Comparison of ENCODE assay signal across 19 cellular contexts in the genomic region with DNA sequence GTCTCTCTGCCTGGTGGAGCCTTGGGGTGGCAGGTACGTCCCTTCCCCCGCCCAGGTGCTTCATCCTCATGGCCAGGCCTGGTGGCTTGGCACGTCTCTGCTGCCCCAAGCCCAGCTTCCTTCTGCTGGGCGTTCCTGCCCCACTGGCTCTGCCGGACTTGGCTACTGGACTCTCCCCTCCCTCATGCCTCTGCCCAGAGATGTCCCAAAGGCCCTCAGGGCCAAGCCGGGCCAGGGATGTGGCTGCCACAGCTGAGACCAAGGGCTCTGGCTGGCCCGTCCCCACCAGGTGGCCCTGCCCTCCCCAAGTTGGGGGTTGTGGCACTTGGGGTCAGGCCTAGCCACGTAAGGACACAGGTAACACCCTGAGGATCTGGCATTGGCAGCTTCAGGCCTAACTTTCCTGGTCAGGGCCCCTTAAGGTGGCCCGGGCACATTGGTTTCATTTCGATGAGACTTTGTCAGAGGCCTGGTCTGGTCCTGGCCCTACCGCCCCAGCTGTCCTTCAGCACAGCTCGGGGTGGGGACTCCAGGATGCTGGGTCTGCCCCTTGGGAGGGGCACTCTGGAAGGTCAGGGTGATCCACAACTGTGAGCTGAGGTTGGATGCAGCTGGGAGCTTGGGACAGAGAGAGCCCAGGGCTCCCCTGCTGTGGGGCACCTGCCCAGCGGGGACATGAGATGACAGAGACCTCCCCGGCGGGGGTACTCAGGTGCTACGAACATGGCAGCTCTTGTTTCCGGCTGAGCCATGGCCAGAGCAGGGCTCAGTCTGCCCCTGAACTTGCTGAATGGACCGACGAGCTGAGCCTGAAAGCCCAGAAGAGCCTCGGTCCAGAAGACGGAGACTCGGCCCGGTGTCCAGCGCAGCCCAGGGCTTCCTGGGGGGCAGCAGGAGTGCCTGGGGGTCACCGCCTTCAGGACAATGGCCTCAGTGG. TPM values are rescaled to one million over a fixed set of nuclear protein-coding genes. Genes with fewer than 3 reads are reported as not detected.
DNase-seq lines count a peak whose midpoint lies in the region; ATAC-seq and TF ChIP-seq lines count a peak whose summit lies in the region.
"Had no signal": no experiment of that assay in that cellular context is flagged by ENCODE, and none has a peak within 500 bp of the region (broad histone marks: within the 10 kb centered on the region; RNA-seq: fewer than 3 reads in every experiment).

No MANE protein-coding gene starts in this region.

- ATAC-seq in left colon (peak; percentile 3), HG03565 (IDR thresholded peaks at IDR 0.05; ENCODE audit: unreplicated experiment) (no peak)
- ATAC-seq: activated CD4-positive, CD25-positive, alpha-beta regulatory T cell treated with anti-CD3 and anti-CD28 coated beads, Interleukin-2, amount 50 U/mL, for 24 hours; gastrocnemius medialis had no signal

- H4K20me1 ChIP-seq in SK-N-SH (ENCODE audit: insufficient read depth) = no peaks in the 10 kb centered on the region

- POLR2A ChIA-PET in SK-N-SH (lab: Yijun Ruan, JAX) = no interaction called here

- H3K9me3 ChIP-seq in SK-N-SH (no peaks in the 10 kb centered on the region), spleen (no peaks in the 10 kb centered on the region)
- H3K9me3 ChIP-seq: ascending aorta, colonic mucosa, gastrocnemius medialis had no signal

- CTCF ChIA-PET in SK-N-SH (lab: Yijun Ruan, JAX) = interaction anchor here (0.7 to 3.4 kb wide), 4 partner anchors 11 to 193 kb away, joined by 3 to 20 read pairs (median 5); no protein-coding TSS in a partner anchor

- H2AFZ ChIP-seq in SK-N-SH (ENCODE audit: low read depth) = no peak overlapping the region

- no peak overlapping the region for H3K9ac ChIP-seq in SK-N-SH

- no peaks in the 10 kb centered on the region for H3K79me2 ChIP-seq in SK-N-SH (ENCODE audit: insufficient read depth)

- no peak for TF ChIP-seq POLR2A in spleen (IDR thresholded peaks at IDR 0.05)

- 92% methylated on average over 13 of the region's 25 CpGs for WGBS in SK-N-SH (ENCODE audit: low lambda C conversion rate)
- 72 to 84% (median 81%) methylated on average over 20 to 25 of the region's 25 CpGs for WGBS in spleen, 5 donors

- peak; percentile 52 for DNase-seq in activated CD8-positive, alpha-beta memory T cell treated with anti-CD3 and anti-CD28 coated beads, Interleukin-2, amount 50 U/mL, for 48 hours
- no peak for DNase-seq in activated CD8-positive, alpha-beta memory T cell treated with anti-CD3 and anti-CD28 coated beads for 24 hours
- DNase-seq in SK-N-SH (peak; percentile 51), left colon (no peak), spleen (peak; percentile 76), cerebellar nuclear complex (lab: John Stamatoyannopoulos, UW) (no peak), NOMO-1 (lab: John Stamatoyannopoulos, UW; ENCODE audit: unreplicated experiment in 2 of 2) (no peak)
- DNase-seq: colonic mucosa, KBM-7, NCI-H1092 treated with DMSO at 0.1 percent for 48 hours, RPMI8226 had no signal

- H3K4me1 ChIP-seq in SK-N-SH (ENCODE audit: control insufficient read depth in 1 of 2, insufficient read depth in 2 of 2, low read depth in 1 of 2, low read length in 1 of 2) (peaks cover 0 to 3% of the 10 kb centered on the region in 2 experiments; a peak in 1 of 4 replicates), spleen (peaks cover 0 to 42% (median 28%) of the 10 kb centered on the region in 6 donors)
- H3K4me1 ChIP-seq: ascending aorta, colonic mucosa had no signal

- H3F3A ChIP-seq in SK-N-SH (replicated peaks; ENCODE audit: insufficient read depth) = no peaks in the 10 kb centered on the region

- intact Hi-C loops in left colon (cut with DNase I, micrococcal nuclease) = no loop called here
- intact Hi-C loops in spleen (cut with DNase I; ENCODE audit: low total_unique reads) = no loop called here

- TF ChIP-seq CTCF in SK-N-SH (IDR thresholded peaks at IDR 0.05) (no peak), spleen (IDR thresholded peaks at IDR 0.05 in 8 of 11, conservative IDR thresholded peaks at IDR 0.05 in 3 of 11) (no peak)

- H3K4me2 ChIP-seq in SK-N-SH = no peak overlapping the region
- H3K4me2 ChIP-seq: smooth muscle cell had no signal

- H3K9me2 ChIP-seq in SK-N-SH = no peaks in the 10 kb centered on the region

- H3K27me3 ChIP-seq in SK-N-SH (ENCODE audit: insufficient read depth) = no peaks in the 10 kb centered on the region
- peaks cover 0 to 39% (median 17%) of the 10 kb centered on the region in 7 donors for H3K27me3 ChIP-seq in spleen (replicated peaks in 1 of 7)
- H3K27me3 ChIP-seq: ascending aorta, colonic mucosa had no signal

- no peak for TF ChIP-seq RAD21 in SK-N-SH (IDR thresholded peaks at IDR 0.05; ENCODE audit: low read length)

- H3K27ac ChIP-seq in SK-N-SH (ENCODE audit: low read depth in 2 of 2, low read length in 1 of 2) = no peak overlapping the region; a peak in 1 of 4 replicates
- peak overlapping the region in 4 of 8 donors; percentile 22 to 59 (median 44) for H3K27ac ChIP-seq in spleen
- H3K27ac ChIP-seq: ascending aorta, colonic mucosa, gastrocnemius medialis had no signal

- no peak for TF ChIP-seq EP300 in SK-N-SH (IDR thresholded peaks at IDR 0.05; ENCODE audit: borderline replicate concordance in 1 of 2, low read depth in 1 of 2, low read length in 1 of 2)

- H3K4me3 ChIP-seq in SK-N-SH (ENCODE audit: low read depth in 2 of 2, low read length in 1 of 2) (no peak overlapping the region), spleen (peak overlapping the region in 1 of 8 donors; percentile 65)
- H3K4me3 ChIP-seq: ascending aorta, colonic mucosa, gastrocnemius medialis, smooth muscle cell had no signal

- peaks cover 0 to 5% of the 10 kb centered on the region in 2 experiments for H3K36me3 ChIP-seq in SK-N-SH (replicated peaks in 1 of 2; ENCODE audit: control insufficient read depth in 1 of 2, insufficient read depth in 2 of 2, low read length in 1 of 2)
- peaks cover 0 to 44% (median 21%) of the 10 kb centered on the region in 6 donors for H3K36me3 ChIP-seq in spleen
- H3K36me3 ChIP-seq: colonic mucosa, gastrocnemius medialis had no signal

TF ChIP-seq in SK-N-SH, 30 proteins besides CTCF, POLR2A, EP300 and RAD21:
- TF ChIP-seq RFX5 (IDR thresholded peaks at IDR 0.05; ENCODE audit: low read length) (no peak), JUND (IDR thresholded peaks at IDR 0.05) (no peak), SMC3 (IDR thresholded peaks at IDR 0.05; ENCODE audit: low read depth, low read length) (no peak), FOXJ3 (CRISPR knock-in tag; IDR thresholded peaks at IDR 0.05) (no peak), TCF12 (IDR thresholded peaks at IDR 0.05) (no peak), RXRA (IDR thresholded peaks at IDR 0.05; ENCODE audit: borderline replicate concordance, low read depth) (no peak), NRF1 (IDR thresholded peaks at IDR 0.05; ENCODE audit: low read depth, low read length) (no peak)
- TF ChIP-seq, protein P1, sequence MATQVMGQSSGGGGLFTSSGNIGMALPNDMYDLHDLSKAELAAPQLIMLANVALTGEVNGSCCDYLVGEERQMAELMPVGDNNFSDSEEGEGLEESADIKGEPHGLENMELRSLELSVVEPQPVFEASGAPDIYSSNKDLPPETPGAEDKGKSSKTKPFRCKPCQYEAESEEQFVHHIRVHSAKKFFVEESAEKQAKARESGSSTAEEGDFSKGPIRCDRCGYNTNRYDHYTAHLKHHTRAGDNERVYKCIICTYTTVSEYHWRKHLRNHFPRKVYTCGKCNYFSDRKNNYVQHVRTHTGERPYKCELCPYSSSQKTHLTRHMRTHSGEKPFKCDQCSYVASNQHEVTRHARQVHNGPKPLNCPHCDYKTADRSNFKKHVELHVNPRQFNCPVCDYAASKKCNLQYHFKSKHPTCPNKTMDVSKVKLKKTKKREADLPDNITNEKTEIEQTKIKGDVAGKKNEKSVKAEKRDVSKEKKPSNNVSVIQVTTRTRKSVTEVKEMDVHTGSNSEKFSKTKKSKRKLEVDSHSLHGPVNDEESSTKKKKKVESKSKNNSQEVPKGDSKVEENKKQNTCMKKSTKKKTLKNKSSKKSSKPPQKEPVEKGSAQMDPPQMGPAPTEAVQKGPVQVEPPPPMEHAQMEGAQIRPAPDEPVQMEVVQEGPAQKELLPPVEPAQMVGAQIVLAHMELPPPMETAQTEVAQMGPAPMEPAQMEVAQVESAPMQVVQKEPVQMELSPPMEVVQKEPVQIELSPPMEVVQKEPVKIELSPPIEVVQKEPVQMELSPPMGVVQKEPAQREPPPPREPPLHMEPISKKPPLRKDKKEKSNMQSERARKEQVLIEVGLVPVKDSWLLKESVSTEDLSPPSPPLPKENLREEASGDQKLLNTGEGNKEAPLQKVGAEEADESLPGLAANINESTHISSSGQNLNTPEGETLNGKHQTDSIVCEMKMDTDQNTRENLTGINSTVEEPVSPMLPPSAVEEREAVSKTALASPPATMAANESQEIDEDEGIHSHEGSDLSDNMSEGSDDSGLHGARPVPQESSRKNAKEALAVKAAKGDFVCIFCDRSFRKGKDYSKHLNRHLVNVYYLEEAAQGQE (IDR thresholded peaks at IDR 0.05; ENCODE audit: low read depth, low read length) = no peak

RNA-seq across cellular contexts. Expression of a gene that starts 2.9 kb away (rescaled TPM):
- polyA plus RNA-seq in SK-N-SH (2012; rRNA removed) (0.10 TPM in 1 of 2 replicates, not detected in the other), spleen (under 1 TPM in 2 of 3 donors, not detected in 1; 0.11 to 0.61 TPM)
- polyA plus RNA-seq in SK-N-SH (2012; cell fraction: cytosol; rRNA removed) = 0.17 TPM in 1 of 2 replicates, not detected in the other
- 0.23 TPM in 2 replicates for polyA plus RNA-seq in SK-N-SH (2012; cell fraction: nucleus; rRNA removed)
- total RNA-seq in left colon (1 to 10 TPM; 1.0 to 3.3 TPM), spleen (10 to 100 TPM in 3 of 7 donors, 1 to 10 TPM in 4; 3.1 to 40.7 (median 9.3) TPM)
- total RNA-seq: A172, ascending aorta, mononuclear cell had no signal
- polyA plus RNA-seq: CD14-positive monocyte had no signal

RNA-seq across cellular contexts. Expression of a gene that starts 37.9 kb away (rescaled TPM):
- polyA plus RNA-seq in SK-N-SH (2012; rRNA removed) (6.6 and 6.8 TPM in 2 replicates), spleen (10 to 100 TPM in 2 of 3 donors, 1 to 10 TPM in 1; 8.4 to 26.1 (median 14.3) TPM)
- 3.3 and 4.3 TPM in 2 replicates for polyA plus RNA-seq in SK-N-SH (2012; cell fraction: cytosol; rRNA removed)
- polyA plus RNA-seq in SK-N-SH (2012; cell fraction: nucleus; rRNA removed) = 26.3 and 41.0 TPM in 2 replicates
- total RNA-seq in left colon (10 to 100 TPM; 39.7 to 45.2 TPM), spleen (10 to 100 TPM; 19.0 to 86.4 (median 46.1) TPM)

Comparison
In these comparisons a context has a peak if more than half of its experiments do, and no peak if none do; other contexts are left out.
1. DNase-seq: peak in activated CD8-positive, alpha-beta memory T cell treated with anti-CD3 and anti-CD28 coated beads, Interleukin-2, amount 50 U/mL, for 48 hours (single experiment), SK-N-SH (single experiment) and spleen (single experiment); none in activated CD8-positive, alpha-beta memory T cell treated with anti-CD3 and anti-CD28 coated beads for 24 hours (single experiment), left colon (0 of 2), cerebellar nuclear complex (0 of 2) and NOMO-1 (0 of 2).